ENCODE assay signal across 8 cellular contexts in genomic region chr1:35769188-35769758, GRCh38. TPM values are rescaled to one million over a fixed set of nuclear protein-coding genes. Genes with fewer than 3 reads are reported as not detected.
DNase-seq lines count a peak whose midpoint lies in the region; ATAC-seq, FAIRE-seq and TF ChIP-seq lines count a peak whose summit lies in the region.

No MANE protein-coding gene starts in this region.

- no peaks in the 10 kb centered on the region for H3K36me3 Mint-ChIP-seq in nephron (ENCODE audit: low read depth)

- H3K4me2 ChIP-seq in KMS-11 = peak overlapping the region; percentile 72

- peak overlapping the region; percentile 76 to 95 (median 84) for H3K27ac Mint-ChIP-seq in nephron

- H2AFZ ChIP-seq in KMS-11 (ENCODE audit: low read depth) = peak overlapping the region; percentile 84

- peak; percentile 5 for FAIRE-seq in RCC 7860 (lab: Jason Lieb, UNC)

- peak overlapping the region; percentile 69 for H3K27ac ChIP-seq in KMS-11

- H3K4me3 Mint-ChIP-seq in nephron = peak overlapping the region; percentile 91 to 97 (median 97)

- peaks cover 25% of the 10 kb centered on the region; the same call in 1 of the 2 replicates for H3K79me2 ChIP-seq in KMS-11 (ENCODE audit: insufficient read depth, low read depth)

- no peaks in the 10 kb centered on the region for H4K20me1 ChIP-seq in KMS-11 (ENCODE audit: insufficient read depth)

- H3K4me1 ChIP-seq in KMS-11 (ENCODE audit: low read depth, poor library complexity, severe bottlenecking) = peaks cover 14% of the 10 kb centered on the region

- H3K27me3 Mint-ChIP-seq in nephron (ENCODE audit: low read depth) = no peaks in the 10 kb centered on the region

- DNase-seq in Daoy (ENCODE audit: low read depth) (peak; percentile 94), RCC 7860 (ENCODE audit: low spot score) (peak; percentile 71), fibroblast of pulmonary artery (ENCODE audit: low read depth) (peak; percentile 83)
- DNase-seq in activated T-helper 1 cell treated with anti-CD3 and anti-CD28 coated beads, Interleukin-2, amount 50 U/mL, for 16 hours (ENCODE audit: low read depth in 1 of 2, low spot score in 1 of 2) = peak; percentile 62 to 72
- DNase-seq in stimulated activated naive CD8-positive, alpha-beta T cell treated with anti-CD3 and anti-CD28 coated beads, Interleukin-15, Interleukin-2, amounts not matched to agents 100 U/mL and 50 U/mL, for 24 hours = peak; percentile 89

- H3K36me3 ChIP-seq in KMS-11 (ENCODE audit: insufficient read depth) = no peaks in the 10 kb centered on the region

- peak overlapping the region; percentile 80 for H3K9ac ChIP-seq in KMS-11

- peaks cover 8% of the 10 kb centered on the region for H3K4me1 Mint-ChIP-seq in nephron

- peak; percentile 80 for ATAC-seq in GM21786 (IDR thresholded peaks at IDR 0.05; ENCODE audit: unreplicated experiment)
- ATAC-seq in stimulated activated naive CD8-positive, alpha-beta T cell treated with anti-CD3 and anti-CD28 coated beads, Interleukin-15, Interleukin-2, amounts not matched to agents 100 U/mL and 50 U/mL, for 24 hours = peak; percentile 86

- no peaks in the 10 kb centered on the region for H3K9me3 Mint-ChIP-seq in nephron

- no peaks in the 10 kb centered on the region for H3K27me3 ChIP-seq in KMS-11 (ENCODE audit: insufficient read depth, low read depth)

- H3K4me3 ChIP-seq in KMS-11 (IDR thresholded peaks at IDR 0.05; ENCODE audit: insufficient read depth, low read depth, low read length) = peak overlapping the region; percentile 97
- peak overlapping the region; percentile 78 for H3K4me3 ChIP-seq in fibroblast of pulmonary artery (replicated peaks; ENCODE audit: low read depth, low read length)

- TF ChIP-seq CTCF in KMS-11 (conservative IDR thresholded peaks at IDR 0.05; ENCODE audit: low read depth, low read length) (no peak), fibroblast of pulmonary artery (IDR thresholded peaks at IDR 0.05; ENCODE audit: low read length, missing control alignments) (peak; percentile 12), nephron (IDR thresholded peaks at IDR 0.05; ENCODE audit: unreplicated experiment in 3 of 3) (peak in 1 of 3 experiments; percentile 26)

RNA-seq across cellular contexts. Expression of gene CLSPN, which starts 0.5 kb away (rescaled TPM):
- 35.2 and 44.7 TPM in 2 replicates for total RNA-seq in Daoy (2014; rRNA removed; shearing (Covaris generic))

RNA-seq across cellular contexts. Expression of gene AGO4, which starts 38.5 kb away (rescaled TPM):
- 2.5 and 4.9 TPM in 2 replicates for total RNA-seq in Daoy (2014; rRNA removed; shearing (Covaris generic))

RNA-seq across cellular contexts. Expression of gene C1orf216, which starts 50.6 kb away (rescaled TPM):
- total RNA-seq in Daoy (2014; rRNA removed; shearing (Covaris generic)) = 18.6 and 21.2 TPM in 2 replicates

Comparison
In these comparisons a context has a peak if more than half of its experiments do, and no peak if none do; other contexts are left out.
1. Peak in every context shown above with its lines: DNase-seq, ATAC-seq, H3K4me3 ChIP-seq and H3K27ac ChIP-seq.